Comparison of ENCODE assay signal across 19 cellular contexts in the genomic region with DNA sequence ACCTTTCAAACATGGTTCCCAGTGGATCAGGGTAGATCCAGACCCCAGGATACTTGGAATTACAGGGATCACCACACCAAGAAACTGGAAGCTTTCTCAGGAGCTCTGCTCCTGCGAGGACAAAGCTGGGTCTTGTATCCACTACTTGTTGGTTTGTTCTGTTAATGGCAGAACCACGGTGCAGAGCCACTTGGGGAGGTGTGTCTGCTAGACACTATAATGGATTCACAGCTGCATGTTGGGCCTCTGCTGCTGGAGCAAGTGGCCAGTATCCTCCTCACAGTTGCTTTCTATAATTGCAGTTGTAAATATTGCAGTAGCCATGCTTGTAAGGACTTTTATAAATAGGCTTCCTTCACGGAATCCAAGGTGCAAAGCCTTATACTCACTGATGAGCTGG. TPM values are rescaled to one million over a fixed set of nuclear protein-coding genes. Genes with fewer than 3 reads are reported as not detected.
DNase-seq lines count a peak whose midpoint lies in the region; ATAC-seq and TF ChIP-seq lines count a peak whose summit lies in the region.
"Had no signal": no experiment of that assay in that cellular context is flagged by ENCODE, and none has a peak within 500 bp of the region (broad histone marks: within the 10 kb centered on the region; RNA-seq: fewer than 3 reads in every experiment).

No MANE protein-coding gene starts in this region.

- H3K27me3 ChIP-seq in BLaER1 treated with 17β-estradiol and CSF1 and Interleukin-3, amounts not matched to agents 10 nM and 100 nM: no peaks in the 10 kb centered on the region
- H3K27me3 ChIP-seq in CD4-positive, CD25-positive, alpha-beta regulatory T cell (ENCODE audit: control insufficient read depth, insufficient read depth, low read length): no peaks in the 10 kb centered on the region
- H3K27me3 ChIP-seq in osteoblast (ENCODE audit: insufficient read depth, low read length) (no peaks in the 10 kb centered on the region), prostate gland (replicated peaks; ENCODE audit: insufficient read depth) (no peaks in the 10 kb centered on the region)
- H3K27me3 ChIP-seq: SJSA1 had no signal

- peak overlapping the region in 1 of 4 donors; percentile 41 for H3K4me3 Mint-ChIP-seq in CD4-positive, CD25-positive, alpha-beta regulatory T cell
- H3K4me3 Mint-ChIP-seq in activated T-helper 17 cell treated with anti-CD3 and anti-CD28 coated beads, Interleukin-2, amount 50 U/mL, for 72 hours: no peak overlapping the region
- H3K4me3 Mint-ChIP-seq: B cell had no signal

- H3K4me3 ChIP-seq in BLaER1 treated with 17β-estradiol and CSF1 and Interleukin-3, amounts not matched to agents 10 nM and 100 nM: no peak overlapping the region; a peak in 1 of 20 replicates
- H3K4me3 ChIP-seq in CD4-positive, CD25-positive, alpha-beta regulatory T cell (ENCODE audit: low read depth, low read length): no peak overlapping the region
- no peak overlapping the region for H3K4me3 ChIP-seq in osteoblast (ENCODE audit: insufficient read depth, low read length)
- H3K4me3 ChIP-seq in prostate gland: no peak overlapping the region
- H3K4me3 ChIP-seq: GM12878, SJSA1 had no signal

- peaks cover 14 to 70% (median 44%) of the 10 kb centered on the region in 4 donors for H3K4me1 Mint-ChIP-seq in CD4-positive, CD25-positive, alpha-beta regulatory T cell
- peaks cover 50% of the 10 kb centered on the region for H3K4me1 Mint-ChIP-seq in activated T-helper 17 cell treated with anti-CD3 and anti-CD28 coated beads, Interleukin-2, amount 50 U/mL, for 72 hours

- H2AFZ ChIP-seq in osteoblast (ENCODE audit: low read length): no peak overlapping the region

- H3K36me3 ChIP-seq in BLaER1 treated with 17β-estradiol and CSF1 and Interleukin-3, amounts not matched to agents 10 nM and 100 nM: peaks cover 81 to 100% (median 100%) of the 10 kb centered on the region in 11 experiments
- peaks cover 20% of the 10 kb centered on the region for H3K36me3 ChIP-seq in CD4-positive, CD25-positive, alpha-beta regulatory T cell (ENCODE audit: control insufficient read depth, insufficient read depth, low read length)
- peaks cover 97% of the 10 kb centered on the region for H3K36me3 ChIP-seq in osteoblast (ENCODE audit: insufficient read depth, low read length)
- peaks cover 32 to 35% of the 10 kb centered on the region in 2 donors for H3K36me3 ChIP-seq in prostate gland

- peaks cover 98% of the 10 kb centered on the region for H3K79me2 ChIP-seq in osteoblast (ENCODE audit: insufficient read depth, low read length)

- peak overlapping the region in 1 of 11 experiments; percentile 7; a peak in 1 of 22 replicates for H3K27ac ChIP-seq in BLaER1 treated with 17β-estradiol and CSF1 and Interleukin-3, amounts not matched to agents 10 nM and 100 nM
- H3K27ac ChIP-seq in CD4-positive, CD25-positive, alpha-beta regulatory T cell (ENCODE audit: insufficient read depth, low read length, poor library complexity, severe bottlenecking): no peak overlapping the region
- H3K27ac ChIP-seq in osteoblast (ENCODE audit: low read depth, low read length) (peak overlapping the region; percentile 44), prostate gland (no peak overlapping the region)
- H3K27ac ChIP-seq: KMS-11 had no signal

- no peak for ATAC-seq in CD4-positive, CD25-positive, alpha-beta regulatory T cell (ENCODE audit: low read depth in 2 of 2)
- no peak for ATAC-seq in activated T-helper 17 cell treated with anti-CD3 and anti-CD28 coated beads, Interleukin-2, amount 50 U/mL, for 72 hours (replicated peaks)
- ATAC-seq in HG02610 (IDR thresholded peaks at IDR 0.05; ENCODE audit: unreplicated experiment) (no peak), GM21447 (IDR thresholded peaks at IDR 0.05; ENCODE audit: unreplicated experiment) (no peak)
- ATAC-seq: GM12878 had no signal

- peaks cover 42 to 100% (median 100%) of the 10 kb centered on the region in 11 experiments for H4K20me1 ChIP-seq in BLaER1 treated with 17β-estradiol and CSF1 and Interleukin-3, amounts not matched to agents 10 nM and 100 nM
- peaks cover 91% of the 10 kb centered on the region for H4K20me1 ChIP-seq in osteoblast (ENCODE audit: insufficient read depth, low read length)

- H3K4me2 ChIP-seq in BLaER1 treated with 17β-estradiol and CSF1 and Interleukin-3, amounts not matched to agents 10 nM and 100 nM: peak overlapping the region in 6 of 11 experiments; percentile 64 to 95 (median 92); a peak in 12 of 22 replicates
- no peak overlapping the region for H3K4me2 ChIP-seq in osteoblast (ENCODE audit: insufficient read depth, low read length)
- H3K4me2 ChIP-seq: KMS-11 had no signal

- 72% methylated on average over 3 of the region's 3 CpGs for WGBS in prostate gland

- TF ChIP-seq CTCF in osteoblast (IDR thresholded peaks at IDR 0.05; ENCODE audit: extremely low read depth, low read depth, low read length): no peak
- no peak for TF ChIP-seq CTCF in prostate gland (IDR thresholded peaks at IDR 0.05)

- H3K9me3 Mint-ChIP-seq in CD4-positive, CD25-positive, alpha-beta regulatory T cell: no peaks in the 10 kb centered on the region
- no peaks in the 10 kb centered on the region for H3K9me3 Mint-ChIP-seq in activated T-helper 17 cell treated with anti-CD3 and anti-CD28 coated beads, Interleukin-2, amount 50 U/mL, for 72 hours

- H3K27me3 Mint-ChIP-seq in CD4-positive, CD25-positive, alpha-beta regulatory T cell: no peaks in the 10 kb centered on the region
- no peaks in the 10 kb centered on the region for H3K27me3 Mint-ChIP-seq in activated T-helper 17 cell treated with anti-CD3 and anti-CD28 coated beads, Interleukin-2, amount 50 U/mL, for 72 hours

- no peak for DNase-seq in CD4-positive, CD25-positive, alpha-beta regulatory T cell
- peak; percentile 46 for DNase-seq in osteoblast (ENCODE audit: insufficient read length, low spot score, missing footprints)
- no peak for DNase-seq in prostate gland (ENCODE audit: low spot score)
- DNase-seq: DND-41, GDM1, NCI-H1436, NCI-H2029, NCI-H2171, NCI-H446 treated with DMSO at 0.1 percent for 48 hours, NCI-H748 treated with DMSO at 0.1 percent for 48 hours, RPMI8226 had no signal

- intact Hi-C loops in prostate gland (cut with DNase I): no loop called here

- H3K36me3 Mint-ChIP-seq in CD4-positive, CD25-positive, alpha-beta regulatory T cell: peaks cover 6% of the 10 kb centered on the region
- H3K36me3 Mint-ChIP-seq in activated T-helper 17 cell treated with anti-CD3 and anti-CD28 coated beads, Interleukin-2, amount 50 U/mL, for 72 hours (ENCODE audit: low read depth): no peaks in the 10 kb centered on the region

- peak overlapping the region in 2 of 3 donors; percentile 7 to 58 for H3K27ac Mint-ChIP-seq in CD4-positive, CD25-positive, alpha-beta regulatory T cell
- H3K27ac Mint-ChIP-seq in activated T-helper 17 cell treated with anti-CD3 and anti-CD28 coated beads, Interleukin-2, amount 50 U/mL, for 72 hours: peak overlapping the region; percentile 43
- H3K27ac Mint-ChIP-seq: B cell had no signal

- peak overlapping the region in 4 of 11 experiments; percentile 7 to 60 (median 27); a peak in 2 of 22 replicates for H3K9ac ChIP-seq in BLaER1 treated with 17β-estradiol and CSF1 and Interleukin-3, amounts not matched to agents 10 nM and 100 nM
- H3K9ac ChIP-seq: KMS-11 had no signal

- H3K9me3 ChIP-seq in BLaER1 treated with 17β-estradiol and CSF1 and Interleukin-3, amounts not matched to agents 10 nM and 100 nM (replicated peaks in 1 of 11): no peaks in the 10 kb centered on the region
- H3K9me3 ChIP-seq in CD4-positive, CD25-positive, alpha-beta regulatory T cell (ENCODE audit: control insufficient read depth in 2 of 2, low read length in 2 of 2): no peaks in the 10 kb centered on the region
- H3K9me3 ChIP-seq in osteoblast (ENCODE audit: low read depth, low read length): no peaks in the 10 kb centered on the region
- H3K9me3 ChIP-seq in prostate gland: no peaks in the 10 kb centered on the region
- H3K9me3 ChIP-seq: SJSA1 had no signal

- H3K4me1 ChIP-seq in BLaER1 treated with 17β-estradiol and CSF1 and Interleukin-3, amounts not matched to agents 10 nM and 100 nM: peaks cover 38 to 100% (median 98%) of the 10 kb centered on the region in 10 experiments
- H3K4me1 ChIP-seq in CD4-positive, CD25-positive, alpha-beta regulatory T cell (ENCODE audit: control insufficient read depth, insufficient read depth, low read length, poor library complexity, severe bottlenecking): peaks cover 48% of the 10 kb centered on the region
- peaks cover 82% of the 10 kb centered on the region for H3K4me1 ChIP-seq in osteoblast (ENCODE audit: insufficient read depth, low read length)
- no peaks in the 10 kb centered on the region for H3K4me1 ChIP-seq in prostate gland (replicated peaks)

- TF ChIP-seq POLR2A in prostate gland (IDR thresholded peaks at IDR 0.05): no peak

RNA-seq across cellular contexts. Expression of a gene that starts 12.9 kb away (rescaled TPM):
- 195 TPM for total RNA-seq in CD4-positive, CD25-positive, alpha-beta regulatory T cell
- polyA plus RNA-seq in CD4-positive, CD25-positive, alpha-beta regulatory T cell: 1 to 10 TPM; 1.9 to 3.9 (median 2.5) TPM
- total RNA-seq in activated T-helper 17 cell treated with anti-CD3 and anti-CD28 coated beads, Interleukin-2, amount 50 U/mL, for 72 hours: 100 to 1,000 TPM in 1 of 2 donors, 10 to 100 TPM in 1; 90.9 to 214 TPM
- total RNA-seq in osteoblast (64.5 and 86.9 TPM in 2 replicates), prostate gland (10 to 100 TPM; 57.4 to 94.2 TPM)
